ENCODE assay signal across 19 cellular contexts in the genomic region with DNA sequence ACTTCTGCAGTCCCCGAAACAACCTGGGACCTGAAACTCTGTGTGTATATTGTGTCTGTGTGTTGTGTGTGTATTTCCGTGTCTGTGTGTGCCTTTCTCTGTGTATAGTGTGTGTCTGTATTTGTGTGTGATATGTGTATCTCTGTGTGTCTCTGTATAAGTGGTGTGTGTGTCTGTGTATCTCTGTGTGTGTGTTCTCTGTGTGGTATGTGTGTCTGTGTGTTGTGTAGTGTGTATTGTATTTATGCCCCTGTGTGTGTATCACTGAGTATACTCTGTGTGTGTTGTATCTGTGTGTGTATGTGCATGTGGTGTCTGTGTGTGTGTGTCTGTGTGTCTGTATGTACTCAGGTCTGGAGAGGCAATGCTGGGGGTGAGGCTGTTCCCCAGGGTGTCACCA. TPM values are rescaled to one million over a fixed set of nuclear protein-coding genes. Genes with fewer than 3 reads are reported as not detected.
A peak's percentile ranks its signal among the peaks of the same experiment; 100 is the strongest.
DNase-seq lines count a peak whose midpoint lies in the region; ATAC-seq, FAIRE-seq and TF ChIP-seq lines count a peak whose summit lies in the region.
"Had no signal": no experiment of that assay in that cellular context is flagged by ENCODE, and none has a peak within 500 bp of the region (broad histone marks: within the 10 kb centered on the region; RNA-seq: fewer than 3 reads in every experiment).

No MANE protein-coding gene starts in this region.

- CTCF ChIA-PET in activated naive CD4-positive, alpha-beta T cell treated with anti-CD3 and anti-CD28 coated beads for 36 hours (lab: Charles Lee): no interaction called here
- CTCF ChIA-PET in GM12878 (lab: Yijun Ruan, JAX): no interaction called here

- no peak overlapping the region for H2AFZ ChIP-seq in Loucy (ENCODE audit: low read length)
- no peak overlapping the region for H2AFZ ChIP-seq in GM12878 (ENCODE audit: control insufficient read depth, low read depth, low read length)
- H2AFZ ChIP-seq: PC-9 had no signal

- BruUV-seq in GM12878 (replicated peaks; lab: Mats Ljungman, UMichigan): no TSS peak

- peaks cover 44% of the 10 kb centered on the region for H3K4me1 Mint-ChIP-seq in activated naive CD4-positive, alpha-beta T cell treated with anti-CD3 and anti-CD28 coated beads for 36 hours (ENCODE audit: low read depth)
- H3K4me1 Mint-ChIP-seq in stimulated activated effector memory CD8-positive, alpha-beta T cell treated with anti-CD3 and anti-CD28 coated beads, Interleukin-12 subunit alpha, Interleukin-12 subunit beta, amount 100 ng/mL, for 72 hours: peaks cover 69% of the 10 kb centered on the region

- no peak overlapping the region for H3K4me3 Mint-ChIP-seq in activated naive CD4-positive, alpha-beta T cell treated with anti-CD3 and anti-CD28 coated beads for 36 hours
- peak overlapping the region; percentile 25 for H3K4me3 Mint-ChIP-seq in stimulated activated effector memory CD8-positive, alpha-beta T cell treated with anti-CD3 and anti-CD28 coated beads, Interleukin-12 subunit alpha, Interleukin-12 subunit beta, amount 100 ng/mL, for 72 hours

- H3K27me3 Mint-ChIP-seq in activated naive CD4-positive, alpha-beta T cell treated with anti-CD3 and anti-CD28 coated beads for 36 hours (ENCODE audit: low read depth): no peaks in the 10 kb centered on the region

- peaks cover 28% of the 10 kb centered on the region for H3K4me1 ChIP-seq in Loucy (ENCODE audit: insufficient read depth, low read length, poor library complexity, severe bottlenecking)
- no peaks in the 10 kb centered on the region for H3K4me1 ChIP-seq in GM12878 (ENCODE audit: control insufficient read depth, insufficient read depth, low read length)
- no peaks in the 10 kb centered on the region for H3K4me1 ChIP-seq in psoas muscle
- H3K4me1 ChIP-seq: colonic mucosa had no signal

- no peaks in the 10 kb centered on the region for H3K9me3 ChIP-seq in Loucy (ENCODE audit: insufficient read depth, low read depth, low read length)
- H3K9me3 ChIP-seq in GM12878 (replicated peaks; ENCODE audit: control insufficient read depth, insufficient read depth, low read length): no peaks in the 10 kb centered on the region
- no peaks in the 10 kb centered on the region for H3K9me3 ChIP-seq in psoas muscle
- H3K9me3 ChIP-seq: colonic mucosa, upper lobe of left lung had no signal

- TF ChIP-seq RAD21 in GM12878 (IDR thresholded peaks at IDR 0.05; ENCODE audit: insufficient read depth, low read depth, low read length): no peak

- in situ Hi-C loops in GM12878 (cut with MboI): no loop called here

- H3K27ac ChIP-seq in GM12878 (ENCODE audit: control insufficient read depth, insufficient read depth): no peak overlapping the region
- H3K27ac ChIP-seq in psoas muscle: no peak overlapping the region
- H3K27ac ChIP-seq: colonic mucosa, PC-9, upper lobe of left lung had no signal

- H3K9ac ChIP-seq in Loucy (ENCODE audit: low read depth, low read length, poor library complexity, severe bottlenecking): no peak overlapping the region
- no peak overlapping the region for H3K9ac ChIP-seq in GM12878 (ENCODE audit: control insufficient read depth, insufficient read depth, low read length)

- H4K20me1 ChIP-seq in Loucy (ENCODE audit: insufficient read depth, low read length, poor library complexity, severe bottlenecking) (peaks cover 44% of the 10 kb centered on the region), GM12878 (ENCODE audit: control insufficient read depth, insufficient read depth) (no peaks in the 10 kb centered on the region)

- no peaks in the 10 kb centered on the region for H3K9me2 ChIP-seq in Loucy (replicated peaks; ENCODE audit: low read depth, low read length)

- TF ChIP-seq CTCF in Loucy (conservative IDR thresholded peaks at IDR 0.05; ENCODE audit: low read length): no peak
- TF ChIP-seq CTCF in GM12878 (IDR thresholded peaks at IDR 0.05 in 2 of 3, conservative IDR thresholded peaks at IDR 0.05 in 1 of 3; ENCODE audit: control insufficient read depth in 2 of 3, extremely low read depth in 1 of 3, insufficient read depth in 1 of 3, low read depth in 3 of 3, low read length in 3 of 3): no peak
- no peak for TF ChIP-seq CTCF in psoas muscle (IDR thresholded peaks at IDR 0.05)

- peak; percentile 59 for FAIRE-seq in GM12878 (lab: Jason Lieb, UNC)
- FAIRE-seq: H54, keratinocyte had no signal

- DNase-seq in activated naive CD4-positive, alpha-beta T cell treated with anti-CD3 and anti-CD28 coated beads for 36 hours: no peak
- no peak for DNase-seq in activated naive CD4-positive, alpha-beta T cell (lab: John Stamatoyannopoulos, UW)
- DNase-seq in GM12878 (ENCODE audit: low read depth, low spot score) (no peak), psoas muscle (no peak), activated gamma-delta T cell treated with Interleukin-2 at 50 U/mL for 16 hours (no peak)
- no peak for DNase-seq in stimulated activated effector memory CD8-positive, alpha-beta T cell treated with anti-CD3 and anti-CD28 coated beads, Interleukin-12 subunit alpha, Interleukin-12 subunit beta, amount 100 ng/mL, for 72 hours (ENCODE audit: low spot score in 2 of 2)
- DNase-seq: activated CD4-positive, alpha-beta T cell treated with anti-CD3 and anti-CD28 coated beads, Interleukin-2, amount 50 U/mL, for 1 hour; colonic mucosa; COR-L47; MM.1S; NCI-H774; PC-9; stimulated activated naive CD4-positive, alpha-beta T cell; upper lobe of left lung had no signal

- H3K9me3 Mint-ChIP-seq in activated naive CD4-positive, alpha-beta T cell treated with anti-CD3 and anti-CD28 coated beads for 36 hours: no peaks in the 10 kb centered on the region
- H3K9me3 Mint-ChIP-seq in stimulated activated effector memory CD8-positive, alpha-beta T cell treated with anti-CD3 and anti-CD28 coated beads, Interleukin-12 subunit alpha, Interleukin-12 subunit beta, amount 100 ng/mL, for 72 hours: no peaks in the 10 kb centered on the region

- H3F3A ChIP-seq in Loucy (ENCODE audit: low read depth): no peaks in the 10 kb centered on the region

- SMC1A ChIA-PET in GM12878 (lab: Charles Lee; ENCODE audit: uncharacterized antibody, unreplicated experiment): no interaction called here

- H3K4me3 ChIP-seq in Loucy (ENCODE audit: low read length, poor library complexity, severe bottlenecking) (no peak overlapping the region), GM12878 (no peak overlapping the region), psoas muscle (no peak overlapping the region)
- H3K4me3 ChIP-seq: colonic mucosa, PC-9, upper lobe of left lung had no signal

- POLR2A ChIA-PET in GM12878 (lab: Charles Lee): no interaction called here

- no peak for TF ChIP-seq EP300 in GM12878 (IDR thresholded peaks at IDR 0.05; ENCODE audit: borderline replicate concordance in 1 of 2, control insufficient read depth in 1 of 2, low read depth in 2 of 2, low read length in 2 of 2)

- H3K4me2 ChIP-seq in Loucy (ENCODE audit: low read depth, low read length, poor library complexity, severe bottlenecking): peak overlapping the region; percentile 76
- H3K4me2 ChIP-seq in GM12878 (ENCODE audit: control insufficient read depth, insufficient read depth): no peak overlapping the region
- H3K4me2 ChIP-seq: PC-9 had no signal

- H3K36me3 Mint-ChIP-seq in activated naive CD4-positive, alpha-beta T cell treated with anti-CD3 and anti-CD28 coated beads for 36 hours (ENCODE audit: low read depth): peaks cover 52% of the 10 kb centered on the region
- H3K36me3 Mint-ChIP-seq in stimulated activated effector memory CD8-positive, alpha-beta T cell treated with anti-CD3 and anti-CD28 coated beads, Interleukin-12 subunit alpha, Interleukin-12 subunit beta, amount 100 ng/mL, for 72 hours: peaks cover 100% of the 10 kb centered on the region

- WGBS in GM12878 (ENCODE audit: insufficient coverage, insufficient replicate concordance, low lambda C conversion rate, missing lambda C conversion rate): 88% methylated on average over 2 of the region's 2 CpGs
- 90 to 93% (median 91%) methylated on average over 2 of the region's 2 CpGs for WGBS in psoas muscle, 3 donors

- ATAC-seq in GM12878: no peak
- peak; percentile 31 for ATAC-seq in stimulated activated effector memory CD8-positive, alpha-beta T cell treated with anti-CD3 and anti-CD28 coated beads, Interleukin-12 subunit alpha, Interleukin-12 subunit beta, amount 100 ng/mL, for 72 hours
- ATAC-seq in psoas muscle: no peak
- no peak for ATAC-seq in GM19455 (IDR thresholded peaks at IDR 0.05; ENCODE audit: unreplicated experiment)

- TF ChIP-seq POLR2A in GM12878 (IDR thresholded peaks at IDR 0.05; ENCODE audit: low read depth, low read length): no peak

- RAD21 ChIA-PET in GM12878 (lab: Charles Lee; ENCODE audit: unreplicated experiment): no interaction called here

- intact Hi-C loops in activated naive CD4-positive, alpha-beta T cell treated with anti-CD3 and anti-CD28 coated beads for 36 hours (cut with micrococcal nuclease): loop anchor here (1.0 to 2.0 kb wide), 2 partner anchors 9 to 13 kb away; no protein-coding TSS in a partner anchor
- intact Hi-C loops in GM12878 (cut with micrococcal nuclease; ENCODE audit: unreplicated experiment) (no loop called here), psoas muscle (cut with DNase I) (no loop called here)

- H3K27ac Mint-ChIP-seq in activated naive CD4-positive, alpha-beta T cell treated with anti-CD3 and anti-CD28 coated beads for 36 hours: peak overlapping the region; percentile 11
- peak overlapping the region; percentile 55 for H3K27ac Mint-ChIP-seq in stimulated activated effector memory CD8-positive, alpha-beta T cell treated with anti-CD3 and anti-CD28 coated beads, Interleukin-12 subunit alpha, Interleukin-12 subunit beta, amount 100 ng/mL, for 72 hours

- H3K36me3 ChIP-seq in Loucy (ENCODE audit: insufficient read depth, low read length) (peaks cover 99% of the 10 kb centered on the region), GM12878 (ENCODE audit: control insufficient read depth in 2 of 2, insufficient read depth in 2 of 2, low read length in 1 of 2) (peaks cover 2 to 20% of the 10 kb centered on the region in 2 experiments), psoas muscle (ENCODE audit: insufficient read depth in 1 of 2, low read depth in 1 of 2) (peaks cover 0 to 17% of the 10 kb centered on the region in 2 donors)
- H3K36me3 ChIP-seq: colonic mucosa had no signal

- H3K79me2 ChIP-seq in Loucy (ENCODE audit: insufficient read depth, low read length): peaks cover 63% of the 10 kb centered on the region
- H3K79me2 ChIP-seq in GM12878 (ENCODE audit: control insufficient read depth, insufficient read depth, low read length): no peaks in the 10 kb centered on the region

- H3K27me3 ChIP-seq in Loucy (ENCODE audit: insufficient read depth, low read length, poor library complexity, severe bottlenecking): no peaks in the 10 kb centered on the region
- no peaks in the 10 kb centered on the region for H3K27me3 ChIP-seq in GM12878 (replicated peaks in 1 of 2; ENCODE audit: control insufficient read depth in 2 of 2, insufficient read depth in 2 of 2, low read length in 1 of 2)
- H3K27me3 ChIP-seq in psoas muscle (ENCODE audit: insufficient read depth in 3 of 3, low read length in 2 of 3): no peaks in the 10 kb centered on the region
- H3K27me3 ChIP-seq: colonic mucosa, upper lobe of left lung had no signal

RNA-seq across cellular contexts. Expression of a gene that starts 11.6 kb away (rescaled TPM):
- 10 to 100 TPM; 37.0 to 39.8 TPM for total RNA-seq in activated naive CD4-positive, alpha-beta T cell treated with anti-CD3 and anti-CD28 coated beads for 36 hours
- 92.2 and 99.0 TPM in 2 replicates for total RNA-seq in GM12878 (2013; cell fraction: nucleolus; rRNA removed)
- 43.0 and 48.4 TPM in 2 replicates for total RNA-seq in GM12878 (2014; rRNA removed)
- total RNA-seq in GM12878 (2014; rRNA removed; fragmentation: Illumina TruSeq; extraction: Trizol): 53.1 and 57.7 TPM in 2 replicates
- 34.6 and 36.8 TPM in 2 replicates for total RNA-seq in GM12878 (2021)
- polyA plus RNA-seq in GM12878 (2011; ENCODE audit: low read depth): 17.8 TPM
- 31.1 and 42.1 TPM in 2 replicates for polyA plus RNA-seq in GM12878 (2011; rRNA removed)
- 16.9 and 20.5 TPM in 2 replicates for polyA plus RNA-seq in GM12878 (2011; cell fraction: cytosol; rRNA removed)
- polyA plus RNA-seq in GM12878 (2011; cell fraction: nucleus; rRNA removed): 26.6 and 31.5 TPM in 2 replicates
- 11.3 and 12.5 TPM in 2 replicates for polyA plus RNA-seq in GM12878 (2012)
- polyA plus RNA-seq in GM12878 (2014; fragmentation: Illumina TruSeq; extraction: Trizol): 54.1 and 66.4 TPM in 2 replicates
- 10 to 100 TPM; 18.6 to 22.3 TPM for polyA plus RNA-seq in GM12878 (2014; fragmentation: Nextera tagmentation; extraction: Ambion mirVana)
- 36.4 and 46.4 TPM in 2 replicates for polyA plus RNA-seq in GM12878 (2014; rRNA removed)
- 10 to 100 TPM; 37.5 to 42.4 TPM for polyA plus RNA-seq in GM12878 (2016; fragmentation: Nextera tagmentation; extraction: Ambion mirVana)
- 21.1 and 24.3 TPM in 2 replicates for polyA minus RNA-seq in GM12878 (2011; rRNA and poly(A)+ RNA removed)
- polyA minus RNA-seq in GM12878 (2011; cell fraction: cytosol; rRNA and poly(A)+ RNA removed): 11.7 and 12.3 TPM in 2 replicates
- polyA minus RNA-seq in GM12878 (2011; cell fraction: nucleus; rRNA and poly(A)+ RNA removed): 17.3 and 21.4 TPM in 2 replicates
- 1 to 10 TPM; 2.3 to 3.5 (median 3.0) TPM for total RNA-seq in psoas muscle
- 1 to 10 TPM in 2 of 3 donors, under 1 TPM in 1; 0.87 to 1.3 (median 1.2) TPM for polyA plus RNA-seq in psoas muscle
- polyA plus RNA-seq: neural cell had no signal

Comparison
In these comparisons a context has a peak if more than half of its experiments do, and no peak if none do; other contexts are left out.
1. RNA of a gene that starts 11.6 kb away (total RNA-seq): 34.6 to 99.0 TPM in GM12878 and 37.0 to 39.8 TPM in activated naive CD4-positive, alpha-beta T cell treated with anti-CD3 and anti-CD28 coated beads for 36 hours; 2.3 to 3.5 TPM in psoas muscle; every median in the first group is over 4 times any median in the second.